ENCODE assay signal across 1 cellular context in the genomic region with DNA sequence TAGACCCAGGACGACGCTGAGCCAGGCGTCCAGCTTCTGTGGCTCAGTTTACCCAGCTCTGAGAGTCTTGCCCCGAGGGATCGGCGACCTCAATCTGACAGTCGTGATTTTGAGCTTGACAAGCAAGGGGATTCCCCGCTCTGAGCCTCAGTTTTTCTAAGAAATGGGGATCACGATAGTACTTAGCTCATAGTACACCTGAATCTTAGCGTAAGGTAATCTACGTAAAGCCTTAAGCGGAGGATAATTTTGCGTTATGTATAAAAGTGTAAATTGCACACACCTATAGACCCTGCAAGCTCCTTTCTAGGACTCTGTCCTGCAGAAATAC.
TF ChIP-seq lines count a peak whose summit lies in the region.

No MANE protein-coding gene starts in this region.

TF ChIP-seq in GM23338, 12 proteins besides CTCF, POLR2A, EP300 and RAD21 (continued from another document):
- TF ChIP-seq ZNF462 (CRISPR knock-in tag; IDR thresholded peaks at IDR 0.05) (no peak), JUNB (IDR thresholded peaks at IDR 0.05; ENCODE audit: unreplicated experiment) (no peak), ZNF331 (CRISPR knock-in tag; IDR thresholded peaks at IDR 0.05; ENCODE audit: low read depth) (no peak), STAT1 (IDR thresholded peaks at IDR 0.05; ENCODE audit: unreplicated experiment) (no peak), ZNF114 (CRISPR knock-in tag; IDR thresholded peaks at IDR 0.05) (no peak), POLR2AphosphoS5 (IDR thresholded peaks at IDR 0.05; ENCODE audit: low read depth) (no peak), EZH2phosphoT487 (IDR thresholded peaks at IDR 0.05; ENCODE audit: unreplicated experiment) (no peak), EZH2 (IDR thresholded peaks at IDR 0.05; ENCODE audit: low read depth, unreplicated experiment) (no peak), CREB1 (CRISPR knock-in tag; IDR thresholded peaks at IDR 0.05; ENCODE audit: low read depth) (no peak)
